27 cellular contexts compared by ENCODE assay signal in genomic region chr14:88546621-88547385, GRCh38. TPM values are rescaled to one million over a fixed set of nuclear protein-coding genes. Genes with fewer than 3 reads are reported as not detected.
DNase-seq lines count a peak whose midpoint lies in the region; ATAC-seq and TF ChIP-seq lines count a peak whose summit lies in the region.
"Had no signal": no experiment of that assay in that cellular context is flagged by ENCODE, and none has a peak within 500 bp of the region (broad histone marks: within the 10 kb centered on the region; RNA-seq: fewer than 3 reads in every experiment).

No MANE protein-coding gene starts in this region.

- H3K9me3 ChIP-seq in left lung = no peaks in the 10 kb centered on the region
- no peaks in the 10 kb centered on the region for H3K9me3 ChIP-seq in thyroid gland
- H3K9me3 ChIP-seq: prostate gland, sigmoid colon had no signal

- H3K4me3 ChIP-seq in left lung (no peak overlapping the region), thyroid gland (replicated peaks in 1 of 3) (no peak overlapping the region)
- H3K4me3 ChIP-seq: PC-9, prostate gland, sigmoid colon had no signal

- 65 to 83% methylated on average over 4 of the region's 4 CpGs for WGBS in thyroid gland, 2 donors

- DNase-seq in NCI-H2171 treated with DMSO at 0.1 percent for 48 hours (lab: John Stamatoyannopoulos, UW) (peak; percentile 33), NCI-H2171 (lab: John Stamatoyannopoulos, UW) (no peak), NCI-H524 (lab: John Stamatoyannopoulos, UW) (peak; percentile 72 to 94), left lung (no peak), thyroid gland (no peak), posterior vena cava (ENCODE audit: low spot score) (no peak), left lobe of liver (ENCODE audit: low spot score) (no peak), NAMALWA (ENCODE audit: low spot score) (no peak)
- DNase-seq: 8988T; activated CD4-positive, alpha-beta T cell treated with anti-CD3 and anti-CD28 coated beads for 1 hour; activated CD8-positive, alpha-beta T cell treated with anti-CD3 and anti-CD28 coated beads, Interleukin-2, amount 10 ng/mL, durations not matched to agents 7 days and 5 days; activated effector memory CD4-positive, alpha-beta T cell treated with anti-CD3 and anti-CD28 coated beads, Interleukin-2, amount 50 U/mL, for 16 hours; CD4-positive, alpha-beta memory T cell; cerebellar nuclear complex; glutamatergic neuron; kidney glomerular epithelial cell; NCI-H1092 treated with DMSO at 0.1 percent for 48 hours; NCI-H2029 treated with DMSO at 0.1 percent for 48 hours; NCI-H345; PC-9; SHP77 treated with DMSO at 0.1 percent for 48 hours; sigmoid colon; stimulated activated CD8-positive, alpha-beta memory T cell treated with anti-CD3 and anti-CD28 coated beads, Interleukin-4, amount 100 ng/mL, for 48 hours; T-helper 1 cell had no signal

- intact Hi-C loops in left lung (cut with DNase I) = no loop called here
- intact Hi-C loops in thyroid gland (cut with DNase I) = no loop called here
- intact Hi-C loops in posterior vena cava (cut with DNase I) = no loop called here

- TF ChIP-seq CTCF in left lung (IDR thresholded peaks at IDR 0.05) = no peak
- TF ChIP-seq CTCF in thyroid gland (IDR thresholded peaks at IDR 0.05) = no peak

- H3K4me1 ChIP-seq in left lung (peaks cover 0 to 22% of the 10 kb centered on the region in 2 donors), thyroid gland (peaks cover 46 to 65% of the 10 kb centered on the region in 2 donors)

- TF ChIP-seq POLR2A in thyroid gland (IDR thresholded peaks at IDR 0.05) = no peak

- H3K27ac ChIP-seq in left lung (no peak overlapping the region), thyroid gland (peak overlapping the region; percentile 21 to 60 (median 59))
- H3K27ac ChIP-seq: HL-60, PC-9, prostate gland, sigmoid colon had no signal

- H3K36me3 ChIP-seq in left lung (peaks cover 0 to 14% of the 10 kb centered on the region in 2 donors), thyroid gland (peaks cover 0 to 6% of the 10 kb centered on the region in 2 donors)
- H3K36me3 ChIP-seq: prostate gland had no signal

- ATAC-seq in left lung (peak; percentile 29), left lobe of liver (no peak)
- ATAC-seq: activated CD8-positive, alpha-beta T cell treated with anti-CD3 and anti-CD28 coated beads, Interleukin-2, amount 10 ng/mL, durations not matched to agents 7 days and 5 days; natural killer cell treated with Interleukin-12 subunit alpha and Interleukin-12 subunit beta and Interleukin-15 and Interleukin-18, amount 100 ng/mL, for 72 hours had no signal

- H3K27me3 ChIP-seq in left lung (peaks cover 0 to 11% of the 10 kb centered on the region in 2 donors), thyroid gland (no peaks in the 10 kb centered on the region)
- H3K27me3 ChIP-seq: sigmoid colon had no signal

RNA-seq across cellular contexts. Expression of gene PTPN21, which starts 8.0 kb away (rescaled TPM):
- total RNA-seq in left lung = 10 to 100 TPM; 26.8 to 33.0 TPM
- 10 to 100 TPM; 32.2 to 40.0 (median 36.1) TPM for total RNA-seq in thyroid gland
- total RNA-seq in posterior vena cava = 10 to 100 TPM; 32.9 to 44.0 TPM
- total RNA-seq in left lobe of liver = 12.6 TPM
- total RNA-seq: CD4-positive, alpha-beta memory T cell had no signal

RNA-seq across cellular contexts. Expression of gene ZC3H14, which starts 16.0 kb away (rescaled TPM):
- total RNA-seq in left lung (10 to 100 TPM; 46.6 to 58.9 TPM), thyroid gland (100 to 1,000 TPM in 2 of 4 donors, 10 to 100 TPM in 2; 88.5 to 112 (median 104) TPM), posterior vena cava (10 to 100 TPM; 42.6 to 42.7 TPM), left lobe of liver (39.1 TPM)

Comparison
In these comparisons a context has a peak if more than half of its experiments do, and no peak if none do; other contexts are left out.
1. DNase-seq: peak in NCI-H2171 treated with DMSO at 0.1 percent for 48 hours (single experiment) and NCI-H524 (2 of 2); none in NCI-H2171 (single experiment), left lung (0 of 2), thyroid gland (0 of 2), posterior vena cava (single experiment), left lobe of liver (single experiment) and NAMALWA (single experiment).
2. H3K27ac ChIP-seq: peak in thyroid gland (3 of 3); none in left lung (0 of 2).